Comparison of ENCODE assay signal across 11 cellular contexts in genomic region chr6:148203281-148203925, GRCh38.
A peak's percentile ranks its signal among the peaks of the same experiment; 100 is the strongest.
DNase-seq lines count a peak whose midpoint lies in the region; ATAC-seq, FAIRE-seq and TF ChIP-seq lines count a peak whose summit lies in the region.
"Had no signal": no experiment of that assay in that cellular context is flagged by ENCODE, and none has a peak within 500 bp of the region (broad histone marks: within the 10 kb centered on the region; RNA-seq: fewer than 3 reads in every experiment).

No MANE protein-coding gene starts in this region.

- no peaks in the 10 kb centered on the region for H3K9me3 Mint-ChIP-seq in Caco-2 (ENCODE audit: unreplicated experiment)

- H3K36me3 ChIP-seq in pancreas: no peaks in the 10 kb centered on the region
- no peaks in the 10 kb centered on the region for H3K36me3 ChIP-seq in Caco-2 (ENCODE audit: control insufficient read depth, insufficient read depth, low read length)

- in situ Hi-C loops in astrocyte of the spinal cord (cut with HindIII; ENCODE audit: low sequenced_read_pairs): no loop called here

- H3K4me3 ChIP-seq in astrocyte of the spinal cord (ENCODE audit: low read depth, low read length): no peak overlapping the region
- H3K4me3 ChIP-seq in pancreas: no peak overlapping the region
- no peak overlapping the region for H3K4me3 ChIP-seq in Caco-2 (ENCODE audit: low read depth, low read length)

- H3K4me3 Mint-ChIP-seq in Caco-2 (ENCODE audit: unreplicated experiment): no peak overlapping the region
- H3K4me3 Mint-ChIP-seq: brain had no signal

- peaks cover 7% of the 10 kb centered on the region for H3K4me1 Mint-ChIP-seq in Caco-2 (ENCODE audit: low read depth, unreplicated experiment)

- no peaks in the 10 kb centered on the region for H3K36me3 Mint-ChIP-seq in Caco-2 (ENCODE audit: insufficient read depth, unreplicated experiment)
- H3K36me3 Mint-ChIP-seq: brain had no signal

- peaks cover 6 to 12% (median 8%) of the 10 kb centered on the region in 3 donors for H3K4me1 ChIP-seq in pancreas
- no peaks in the 10 kb centered on the region for H3K4me1 ChIP-seq in Caco-2

- BruUV-seq in Caco-2 (replicated peaks; lab: Mats Ljungman, UMichigan): no TSS peak

- POLR2A ChIA-PET in Caco-2 (lab: Charles Lee): no interaction called here

- no peak overlapping the region for H3K27ac Mint-ChIP-seq in Caco-2 (ENCODE audit: unreplicated experiment)

- H3K9me3 ChIP-seq in pancreas (no peaks in the 10 kb centered on the region), Caco-2 (no peaks in the 10 kb centered on the region)

- no peak for TF ChIP-seq CTCF in astrocyte of the spinal cord (IDR thresholded peaks at IDR 0.05; ENCODE audit: low read depth, low read length)
- no peak for TF ChIP-seq CTCF in pancreas (IDR thresholded peaks at IDR 0.05)
- no peak for TF ChIP-seq CTCF in Caco-2 (IDR thresholded peaks at IDR 0.05; ENCODE audit: insufficient read depth in 1 of 2, low read depth in 1 of 2, low read length in 1 of 2, severe bottlenecking in 1 of 2, unreplicated experiment in 1 of 2)

- FAIRE-seq in pancreas (lab: Jason Lieb, UNC): no peak

- H3K27ac ChIP-seq in pancreas: no peak overlapping the region
- H3K27ac ChIP-seq: 22Rv1 had no signal

- CTCF ChIA-PET in Caco-2 (lab: Charles Lee): no interaction called here

- peak; percentile 19 for DNase-seq in NCI-H1694 treated with DMSO at 0.1 percent for 48 hours (lab: John Stamatoyannopoulos, UW)
- no peak for DNase-seq in NCI-H1694 (lab: John Stamatoyannopoulos, UW)
- DNase-seq in HS-27A (ENCODE audit: low read depth): peak; percentile 55
- peak; percentile 58 for DNase-seq in astrocyte of the spinal cord (ENCODE audit: low read depth, low spot score)
- DNase-seq in pancreas: no peak
- DNase-seq in left colon: no peak
- no peak for DNase-seq in cardiac septum (ENCODE audit: low spot score)
- DNase-seq in Caco-2: no peak
- DNase-seq: NCI-H446 had no signal

- 42 to 49% methylated on average over 9 of the region's 9 CpGs for WGBS in pancreas, 2 donors

- no peaks in the 10 kb centered on the region for H3K27me3 ChIP-seq in pancreas
- no peaks in the 10 kb centered on the region for H3K27me3 ChIP-seq in Caco-2 (replicated peaks; ENCODE audit: control insufficient read depth, insufficient read depth, low read length)

- no peaks in the 10 kb centered on the region for H3K27me3 Mint-ChIP-seq in Caco-2 (ENCODE audit: insufficient read depth, unreplicated experiment)

- peak in 3 of 4 donors; percentile 20 to 26 (median 23) for ATAC-seq in pancreas
- no peak for ATAC-seq in left colon

- intact Hi-C loops in pancreas (cut with DNase I): no loop called here
- intact Hi-C loops in left colon (cut with DNase I, micrococcal nuclease): no loop called here
- intact Hi-C loops in cardiac septum (cut with DNase I): no loop called here
- intact Hi-C loops in Caco-2 (cut with micrococcal nuclease; ENCODE audit: unreplicated experiment): no loop called here

Comparison
In these comparisons a context has a peak if more than half of its experiments do, and no peak if none do; other contexts are left out.
1. DNase-seq: peak in NCI-H1694 treated with DMSO at 0.1 percent for 48 hours (single experiment), HS-27A (single experiment) and astrocyte of the spinal cord (single experiment); none in NCI-H1694 (single experiment), pancreas (0 of 6), left colon (0 of 2), cardiac septum (single experiment) and Caco-2 (0 of 2).